Comparison of ENCODE assay signal across 8 cellular contexts in the genomic region with DNA sequence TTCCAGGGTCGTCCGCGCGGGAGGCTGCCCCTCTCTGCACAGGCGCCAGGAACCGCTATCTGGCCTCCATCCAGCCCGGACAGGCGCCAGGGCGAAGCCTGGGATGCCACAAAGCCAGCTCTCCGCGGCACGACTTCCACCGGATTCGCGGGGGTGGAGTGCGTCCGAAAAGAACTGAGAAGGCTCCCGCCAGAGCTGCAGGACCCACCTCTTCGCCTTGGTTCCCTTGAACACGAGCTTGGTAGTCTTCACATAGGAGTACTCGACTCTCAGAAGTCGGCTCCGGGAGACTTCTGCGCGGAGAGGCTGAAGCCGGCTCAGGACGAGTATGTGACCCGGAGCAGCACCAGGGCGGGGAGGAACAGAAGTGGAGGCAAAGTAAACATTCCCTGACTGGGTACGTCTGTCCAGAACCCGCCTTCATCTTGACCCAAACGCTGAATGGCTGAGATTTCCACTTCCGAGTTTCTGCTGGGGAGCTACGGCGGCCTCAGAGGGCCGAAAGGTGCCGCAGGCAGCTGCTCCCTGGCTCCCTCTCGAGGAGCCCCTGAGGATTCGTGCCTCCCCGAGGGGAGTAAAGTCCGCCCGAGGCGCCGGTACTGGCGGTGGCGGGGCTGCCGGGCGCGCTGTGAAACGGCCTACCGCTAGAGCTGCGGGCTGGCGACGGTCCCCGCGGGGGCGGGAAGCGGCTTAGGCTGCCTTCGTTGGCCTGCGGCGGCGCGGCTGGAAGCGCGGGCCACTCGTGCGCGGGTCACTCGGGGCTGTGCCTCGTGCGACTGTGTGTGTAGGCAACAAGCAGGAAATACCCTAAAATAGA.
DNase-seq lines count a peak whose midpoint lies in the region; ATAC-seq, FAIRE-seq and TF ChIP-seq lines count a peak whose summit lies in the region.
"Not testable (repeated sequence)": the region's sequence is repeated elsewhere in the genome, so short reads cannot be mapped to it uniquely, and the experiment has no call there.

No MANE protein-coding gene starts in this region.

- FAIRE-seq in GM12892 (lab: Jason Lieb, UNC), result not testable (repeated sequence)

- TF ChIP-seq EP300 in Ishikawa (IDR thresholded peaks at IDR 0.05; ENCODE audit: borderline replicate concordance), result not testable (repeated sequence)
- peak in 1 of 4 donors; percentile 20 for TF ChIP-seq EP300 in upper lobe of left lung (IDR thresholded peaks at IDR 0.05)

- DNase-seq in GM12892 (ENCODE audit: insufficient read length), result peak; percentile 26
- peak; percentile 90 for DNase-seq in HCEC 1CT
- DNase-seq in activated CD8-positive, alpha-beta memory T cell treated with anti-CD3 and anti-CD28 coated beads for 4 hours (ENCODE audit: low read depth in 2 of 2), result peak; percentile 57 to 61
- peak; percentile 83 for DNase-seq in iPS-NIHi7 (ENCODE audit: extremely low spot score)
- DNase-seq in skeletal muscle cell (ENCODE audit: low read depth), result peak; percentile 76
- DNase-seq in upper lobe of left lung, result peak; percentile 75 to 93

- H3K36me3 ChIP-seq in upper lobe of left lung, result not testable (repeated sequence)

- intact Hi-C loops in dendritic cell treated with granulocyte-macrophage colony-stimulating factor and Interleukin-4, amounts not matched to agents 40 ng/mL and 50 ng/mL, for 4 days (cut with micrococcal nuclease), result not testable (repeated sequence)

- peaks cover 14% of the 10 kb centered on the region for H3K4me1 Mint-ChIP-seq in dendritic cell treated with granulocyte-macrophage colony-stimulating factor and Interleukin-4, amounts not matched to agents 40 ng/mL and 50 ng/mL, for 4 days (ENCODE audit: low read depth)

- peak in 4 of 6 experiments; percentile 52 to 72 (median 64) for TF ChIP-seq CTCF in upper lobe of left lung (IDR thresholded peaks at IDR 0.05)

- WGBS in upper lobe of left lung, 2 donors, result 5 to 9% methylated on average over 27 to 36 of the region's 71 CpGs

- not testable (repeated sequence) for TF ChIP-seq POLR2A in GM12892 (IDR thresholded peaks at IDR 0.05; ENCODE audit: low read depth, low read length)
- TF ChIP-seq POLR2A in upper lobe of left lung (IDR thresholded peaks at IDR 0.05), result peak in 1 of 4 donors; percentile 55

- peaks cover 18% of the 10 kb centered on the region for H3K9me3 Mint-ChIP-seq in dendritic cell treated with granulocyte-macrophage colony-stimulating factor and Interleukin-4, amounts not matched to agents 40 ng/mL and 50 ng/mL, for 4 days

- H3K4me3 ChIP-seq in skeletal muscle cell (ENCODE audit: low read depth, low read length), result peak overlapping the region; percentile 70
- H3K4me3 ChIP-seq in upper lobe of left lung, result peak overlapping the region; percentile 28 to 89 (median 64)

- H3K4me3 Mint-ChIP-seq in dendritic cell treated with granulocyte-macrophage colony-stimulating factor and Interleukin-4, amounts not matched to agents 40 ng/mL and 50 ng/mL, for 4 days, result peak overlapping the region; percentile 94

- peak overlapping the region in 3 of 4 donors; percentile 69 to 84 (median 82) for H3K27ac ChIP-seq in upper lobe of left lung

- not testable (repeated sequence) for H3K9me3 ChIP-seq in upper lobe of left lung

- not testable (repeated sequence) for H3K27me3 ChIP-seq in upper lobe of left lung

- H3K4me1 ChIP-seq in upper lobe of left lung, result not testable (repeated sequence)

- not testable (repeated sequence) for TF ChIP-seq RAD21 in Ishikawa (IDR thresholded peaks at IDR 0.05; ENCODE audit: low read depth)

- peaks cover 11% of the 10 kb centered on the region for H3K36me3 Mint-ChIP-seq in dendritic cell treated with granulocyte-macrophage colony-stimulating factor and Interleukin-4, amounts not matched to agents 40 ng/mL and 50 ng/mL, for 4 days (ENCODE audit: low read depth)

- peak overlapping the region; percentile 73 for H3K27ac Mint-ChIP-seq in dendritic cell treated with granulocyte-macrophage colony-stimulating factor and Interleukin-4, amounts not matched to agents 40 ng/mL and 50 ng/mL, for 4 days

- ATAC-seq in upper lobe of left lung (ENCODE audit: low FRiP score in 2 of 2), result peak; percentile 95 to 100

- not testable (repeated sequence) for H3K27me3 Mint-ChIP-seq in dendritic cell treated with granulocyte-macrophage colony-stimulating factor and Interleukin-4, amounts not matched to agents 40 ng/mL and 50 ng/mL, for 4 days

TF ChIP-seq in Ishikawa, 13 proteins besides CTCF, POLR2A, EP300 and RAD21:
- TF ChIP-seq TAF1 (IDR thresholded peaks at IDR 0.05; ENCODE audit: low read depth), result 0 out of 2 replicates have a peak, but pooled peaks have one; percentile 34
- TF ChIP-seq, protein P1, sequence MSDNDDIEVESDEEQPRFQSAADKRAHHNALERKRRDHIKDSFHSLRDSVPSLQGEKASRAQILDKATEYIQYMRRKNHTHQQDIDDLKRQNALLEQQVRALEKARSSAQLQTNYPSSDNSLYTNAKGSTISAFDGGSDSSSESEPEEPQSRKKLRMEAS (IDR thresholded peaks at IDR 0.05), result peak; percentile 24; the same call in 1 of the 2 replicates

Comparison
In these comparisons a context has a peak if more than half of its experiments do, and no peak if none do; other contexts are left out.
1. Peak in every context shown above with its lines: DNase-seq, ATAC-seq, H3K4me3 ChIP-seq and H3K27ac ChIP-seq.
2. DNase-seq: peak in every context shown above with its lines; median percentile 90 in HCEC 1CT; 84 in upper lobe of left lung; 83 in iPS-NIHi7; 76 in skeletal muscle cell; 59 in activated CD8-positive, alpha-beta memory T cell treated with anti-CD3 and anti-CD28 coated beads for 4 hours; 26 in GM12892.